ENCODE assay signal across 31 cellular contexts in genomic region chr1:172299515-172299914, GRCh38.
DNase-seq lines count a peak whose midpoint lies in the region; ATAC-seq, FAIRE-seq and TF ChIP-seq lines count a peak whose summit lies in the region.
"Had no signal": no experiment of that assay in that cellular context is flagged by ENCODE, and none has a peak within 500 bp of the region (broad histone marks: within the 10 kb centered on the region; RNA-seq: fewer than 3 reads in every experiment).

No MANE protein-coding gene starts in this region.

- no peak for TF ChIP-seq POLR2A in K562 (conservative IDR thresholded peaks at IDR 0.05)

- CTCF ChIA-PET in HEK293 (lab: Yijun Ruan, JAX), result interaction anchor here (0.6 kb wide), 1 partner anchor 370 kb away, joined by 3 read pairs; no protein-coding TSS in a partner anchor
- CTCF ChIA-PET in K562 (lab: Yijun Ruan, JAX; ENCODE audit: low intra/inter-chr PET ratio), result interaction anchor here (0.5 kb wide), 1 partner anchor 100 kb away, joined by 3 read pairs; no protein-coding TSS in a partner anchor

- no peaks in the 10 kb centered on the region for H3K4me1 ChIP-seq in HEK293 (ENCODE audit: control insufficient read depth, insufficient read depth, low read length)
- H3K4me1 ChIP-seq in K562 (replicated peaks in 1 of 2; ENCODE audit: control insufficient read depth in 2 of 2, insufficient read depth in 2 of 2, low read length in 2 of 2), result no peaks in the 10 kb centered on the region
- H3K4me1 ChIP-seq: BE2C; BLaER1; BLaER1 treated with 17β-estradiol and CSF1 and Interleukin-3, amounts not matched to agents 10 nM and 100 nM; Caco-2 had no signal

- TF ChIP-seq CTCF in HEK293 (tag by site-specific recombination; IDR thresholded peaks at IDR 0.05), result no peak
- TF ChIP-seq CTCF in K562 (IDR thresholded peaks at IDR 0.05 in 2 of 3, conservative IDR thresholded peaks at IDR 0.05 in 1 of 3; ENCODE audit: insufficient read depth in 2 of 3, low read depth in 1 of 3, low read length in 3 of 3), result no peak

- FAIRE-seq in K562 (lab: Jason Lieb, UNC), result no peak
- FAIRE-seq: A549 had no signal

- H3K4me2 ChIP-seq in K562 (ENCODE audit: insufficient read depth, low read length), result no peak overlapping the region
- H3K4me2 ChIP-seq: A549; BLaER1; BLaER1 treated with 17β-estradiol and CSF1 and Interleukin-3, amounts not matched to agents 10 nM and 100 nM had no signal

- no peaks in the 10 kb centered on the region for H3K9me3 ChIP-seq in HEK293 (ENCODE audit: control insufficient read depth, insufficient read depth, low read depth, low read length)
- no peaks in the 10 kb centered on the region for H3K9me3 ChIP-seq in K562 (replicated peaks; ENCODE audit: control insufficient read depth, insufficient read depth, low read depth, low read length)
- H3K9me3 ChIP-seq: A549, BE2C, Caco-2 had no signal

- no peak for DNase-seq in K562 (ENCODE audit: extremely low read depth in 1 of 4, low spot score in 3 of 4)
- DNase-seq: 8988T; ACHN; AML-193; BE2C; C1 segment of cervical spinal cord; Caco-2; Calu3; CD4-positive, alpha-beta memory T cell; CD4-positive, alpha-beta T cell; CD4-positive, CD25-positive, alpha-beta regulatory T cell; CD8-positive, alpha-beta memory T cell; CD8-positive, alpha-beta T cell; COR-L47; DMS 273 treated with DMSO at 0.1 percent for 48 hours; DMS153; DMS53; DMS79; DMS79 treated with DMSO at 0.1 percent for 48 hours; DND-41; EL had no signal

- ATAC-seq in K562 (no peak), HG02571 (IDR thresholded peaks at IDR 0.05; ENCODE audit: unreplicated experiment) (no peak)
- no peak for ATAC-seq in activated T-helper 17 cell treated with anti-CD3 and anti-CD28 coated beads, Interleukin-2, amount 50 U/mL, for 72 hours (replicated peaks)
- ATAC-seq: A549; CD8-positive, alpha-beta T cell had no signal

- H3K9me1 ChIP-seq in K562 (ENCODE audit: control insufficient read depth, insufficient read depth, low read length), result no peaks in the 10 kb centered on the region

- H4K20me1 ChIP-seq in K562 (replicated peaks; ENCODE audit: control insufficient read depth, insufficient read depth, low read length), result no peaks in the 10 kb centered on the region
- H4K20me1 ChIP-seq: BLaER1; BLaER1 treated with 17β-estradiol and CSF1 and Interleukin-3, amounts not matched to agents 10 nM and 100 nM had no signal

- no peaks in the 10 kb centered on the region for H3K36me3 Mint-ChIP-seq in activated T-helper 17 cell treated with anti-CD3 and anti-CD28 coated beads, Interleukin-2, amount 50 U/mL, for 72 hours (ENCODE audit: low read depth)
- H3K36me3 Mint-ChIP-seq: CD14-positive monocyte had no signal

- no peaks in the 10 kb centered on the region for H3K4me1 Mint-ChIP-seq in activated T-helper 17 cell treated with anti-CD3 and anti-CD28 coated beads, Interleukin-2, amount 50 U/mL, for 72 hours
- H3K4me1 Mint-ChIP-seq: B cell; CD14-positive monocyte; CD4-positive, CD25-positive, alpha-beta regulatory T cell had no signal

- H3K27me3 Mint-ChIP-seq in activated T-helper 17 cell treated with anti-CD3 and anti-CD28 coated beads, Interleukin-2, amount 50 U/mL, for 72 hours, result no peaks in the 10 kb centered on the region
- H3K27me3 Mint-ChIP-seq: B cell; CD4-positive, alpha-beta memory T cell; CD4-positive, alpha-beta T cell; CD4-positive, CD25-positive, alpha-beta regulatory T cell; CD8-positive, alpha-beta memory T cell had no signal

- POLR2A ChIA-PET in HEK293 (lab: Yijun Ruan, JAX) (no interaction called here), K562 (lab: Yijun Ruan, JAX) (no interaction called here)

- BruUV-seq in K562 (replicated peaks; lab: Mats Ljungman, UMichigan), result no TSS peak

- H3K27me3 ChIP-seq in K562 (ENCODE audit: control insufficient read depth in 2 of 2, insufficient read depth in 2 of 2, low read length in 2 of 2), result no peaks in the 10 kb centered on the region
- H3K27me3 ChIP-seq: BE2C; BLaER1; BLaER1 treated with 17β-estradiol and CSF1 and Interleukin-3, amounts not matched to agents 10 nM and 100 nM had no signal

- intact Hi-C loops in K562 (cut with micrococcal nuclease), result no loop called here

- H3K9ac ChIP-seq in K562 (ENCODE audit: insufficient read depth in 1 of 2, low read depth in 2 of 2, low read length in 2 of 2), result no peak overlapping the region
- H3K9ac ChIP-seq: BLaER1; BLaER1 treated with 17β-estradiol and CSF1 and Interleukin-3, amounts not matched to agents 10 nM and 100 nM had no signal

- no peak overlapping the region for H3K27ac Mint-ChIP-seq in activated T-helper 17 cell treated with anti-CD3 and anti-CD28 coated beads, Interleukin-2, amount 50 U/mL, for 72 hours
- H3K27ac Mint-ChIP-seq: B cell; CD14-positive monocyte; CD4-positive, alpha-beta memory T cell; CD4-positive, alpha-beta T cell; CD4-positive, CD25-positive, alpha-beta regulatory T cell; CD8-positive, alpha-beta memory T cell; CD8-positive, alpha-beta T cell had no signal

- in situ Hi-C loops in K562 (cut with MboI), result no loop called here

- no peak for TF ChIP-seq EP300 in K562 (IDR thresholded peaks at IDR 0.05; ENCODE audit: low read length)

- no peak overlapping the region for H2AFZ ChIP-seq in K562 (ENCODE audit: low read depth, low read length)

- no peak for TF ChIP-seq RAD21 in K562 (CRISPR knock-in tag; conservative IDR thresholded peaks at IDR 0.05 in 1 of 2, IDR thresholded peaks at IDR 0.05 in 1 of 2)

- no peak overlapping the region for H3K4me3 Mint-ChIP-seq in activated T-helper 17 cell treated with anti-CD3 and anti-CD28 coated beads, Interleukin-2, amount 50 U/mL, for 72 hours
- H3K4me3 Mint-ChIP-seq: B cell; CD14-positive monocyte; CD4-positive, alpha-beta memory T cell; CD4-positive, alpha-beta T cell; CD4-positive, CD25-positive, alpha-beta regulatory T cell; CD8-positive, alpha-beta memory T cell; CD8-positive, alpha-beta T cell had no signal

- H3K9me3 Mint-ChIP-seq in activated T-helper 17 cell treated with anti-CD3 and anti-CD28 coated beads, Interleukin-2, amount 50 U/mL, for 72 hours, result no peaks in the 10 kb centered on the region

- no peaks in the 10 kb centered on the region for H3K79me2 ChIP-seq in K562 (ENCODE audit: control insufficient read depth, insufficient read depth, low read length)

- no peak overlapping the region for H3K4me3 ChIP-seq in HEK293 (ENCODE audit: low read depth, low read length)
- H3K4me3 ChIP-seq in K562, result no peak overlapping the region
- H3K4me3 ChIP-seq: A549; BLaER1; BLaER1 treated with 17β-estradiol and CSF1 and Interleukin-3, amounts not matched to agents 10 nM and 100 nM had no signal

- H3K27ac ChIP-seq in HEK293 (ENCODE audit: extremely low read depth, low read depth, low read length) (no peak overlapping the region), K562 (ENCODE audit: extremely low read depth, low read depth, low read length) (no peak overlapping the region)
- H3K27ac ChIP-seq: 22Rv1; A549; BLaER1; BLaER1 treated with 17β-estradiol and CSF1 and Interleukin-3, amounts not matched to agents 10 nM and 100 nM; C4-2B had no signal

- H3K36me3 ChIP-seq in HEK293 (ENCODE audit: control insufficient read depth in 2 of 2, insufficient read depth in 1 of 2, low read length in 2 of 2) (no peaks in the 10 kb centered on the region), K562 (ENCODE audit: control insufficient read depth, insufficient read depth, low read length) (no peaks in the 10 kb centered on the region)
- H3K36me3 ChIP-seq: BE2C; BLaER1; BLaER1 treated with 17β-estradiol and CSF1 and Interleukin-3, amounts not matched to agents 10 nM and 100 nM had no signal

TF ChIP-seq in HEK293, 187 proteins besides CTCF, POLR2A, EP300 and RAD21 (continues in another document):
- TF ChIP-seq ZNF146 (tag by site-specific recombination; IDR thresholded peaks at IDR 0.05), result peak; percentile 61
- TF ChIP-seq ZNF626 (tag by site-specific recombination; IDR thresholded peaks at IDR 0.05), result no peak
- TF ChIP-seq ZNF2 (tag by site-specific recombination; IDR thresholded peaks at IDR 0.05), result no peak
- TF ChIP-seq ZNF707 (tag by site-specific recombination; IDR thresholded peaks at IDR 0.05), result no peak
- TF ChIP-seq ZNF274 (IDR thresholded peaks at IDR 0.05; ENCODE audit: low read length), result no peak
- TF ChIP-seq ZNF274 (tag by site-specific recombination; IDR thresholded peaks at IDR 0.05; ENCODE audit: borderline replicate concordance), result no peak
- TF ChIP-seq ATF2 (tag by site-specific recombination; IDR thresholded peaks at IDR 0.05; ENCODE audit: low read depth), result no peak
- no peak for TF ChIP-seq YY1 (tag by site-specific recombination; IDR thresholded peaks at IDR 0.05)

TF ChIP-seq in K562, 482 proteins besides CTCF, POLR2A, EP300 and RAD21:
- TF ChIP-seq ZNF146 (CRISPR knock-in tag; IDR thresholded peaks at IDR 0.05; ENCODE audit: unreplicated experiment) (peak; percentile 69), ZNF224 (CRISPR knock-in tag; IDR thresholded peaks at IDR 0.05) (no peak), RBM25 (IDR thresholded peaks at IDR 0.05; ENCODE audit: low read depth, low read length, severe bottlenecking) (peak; percentile 28)

Comparison
In these comparisons a context has a peak if more than half of its experiments do, and no peak if none do; other contexts are left out.
1. Of the 44 proteins assayed by ChIP-seq in both K562 and HEK293: peak only in K562: none; only in HEK293: none; in both: ZNF146; in neither: 43.